Comparison of ENCODE assay signal across 8 cellular contexts in the genomic region with DNA sequence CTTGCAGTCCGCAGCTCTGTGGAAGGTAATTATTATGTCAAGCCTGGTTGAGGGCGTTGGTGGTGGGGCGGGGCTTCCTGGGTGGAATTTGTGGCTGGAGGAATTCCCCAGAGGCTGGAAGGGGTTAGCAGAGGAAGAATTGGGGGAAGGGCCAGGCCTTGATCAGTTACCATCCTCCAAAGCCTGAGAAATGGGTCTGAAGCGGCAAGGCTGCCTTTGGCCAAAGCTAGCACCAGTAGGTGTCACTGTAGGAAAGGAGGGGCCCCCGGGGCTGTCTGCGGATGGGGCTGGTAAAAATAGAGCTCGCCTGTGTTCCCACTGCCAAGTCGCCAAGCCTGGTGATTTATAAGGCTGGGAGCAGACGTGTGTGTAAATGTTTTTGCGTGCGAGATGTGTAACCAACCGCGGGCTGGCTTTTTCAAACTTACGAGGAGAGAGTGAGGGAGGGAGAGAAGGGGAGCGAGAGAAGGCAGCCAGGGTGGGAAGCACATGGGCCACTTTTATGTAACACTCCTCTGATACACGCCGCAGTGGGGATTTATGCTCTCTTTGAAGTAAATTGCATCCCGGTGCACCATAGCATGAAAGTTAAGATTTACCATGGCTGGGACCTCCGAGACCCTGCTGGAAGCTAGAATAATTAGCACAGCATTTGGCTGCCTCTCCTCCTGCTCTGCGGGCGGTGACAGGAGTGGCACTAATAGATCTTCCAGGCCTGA.
DNase-seq lines count a peak whose midpoint lies in the region; ATAC-seq and TF ChIP-seq lines count a peak whose summit lies in the region.

No MANE protein-coding gene starts in this region.

- no peaks in the 10 kb centered on the region for H3K36me3 ChIP-seq in MG63
- no peaks in the 10 kb centered on the region for H3K36me3 ChIP-seq in WERI-Rb-1
- no peaks in the 10 kb centered on the region for H3K36me3 ChIP-seq in breast epithelium

- H3K9me3 ChIP-seq in MG63 (no peaks in the 10 kb centered on the region), WERI-Rb-1 (ENCODE audit: severe bottlenecking) (no peaks in the 10 kb centered on the region), breast epithelium (peaks cover 0 to 8% of the 10 kb centered on the region in 2 donors)

- DNase-seq in GDM1 (lab: John Stamatoyannopoulos, UW) (peak; percentile 69), MG63 (peak; percentile 77), WERI-Rb-1 (peak; percentile 68), breast epithelium (ENCODE audit: low spot score in 2 of 2) (peak; percentile 48 to 57), iris pigment epithelial cell (ENCODE audit: low read depth) (peak; percentile 74)
- peak; percentile 18 to 29 for DNase-seq in stimulated activated CD4-positive, alpha-beta T cell treated with anti-CD3 and anti-CD28 coated beads, Interleukin-15, amount 100 ng/mL, for 1 hour (ENCODE audit: low read depth in 1 of 2, low spot score in 1 of 2)

- TF ChIP-seq POLR2A in breast epithelium (IDR thresholded peaks at IDR 0.05): no peak

- H3K27ac ChIP-seq in WERI-Rb-1 (peak overlapping the region; percentile 42), breast epithelium (no peak overlapping the region)

- H3K4me1 ChIP-seq in breast epithelium: peaks cover 0 to 5% of the 10 kb centered on the region in 2 donors

- ATAC-seq in GM21526 (IDR thresholded peaks at IDR 0.05; ENCODE audit: low FRiP score, unreplicated experiment) (no peak), HG03196 (IDR thresholded peaks at IDR 0.05; ENCODE audit: unreplicated experiment) (no peak)

- no peak overlapping the region for H3K4me3 ChIP-seq in MG63
- H3K4me3 ChIP-seq in WERI-Rb-1 (ENCODE audit: low read depth, low read length): no peak overlapping the region
- no peak overlapping the region for H3K4me3 ChIP-seq in breast epithelium

- peak; percentile 63 for TF ChIP-seq CTCF in WERI-Rb-1 (IDR thresholded peaks at IDR 0.05; ENCODE audit: low read depth, low read length)
- TF ChIP-seq CTCF in breast epithelium (IDR thresholded peaks at IDR 0.05): no peak

- H3K27me3 ChIP-seq in MG63: no peaks in the 10 kb centered on the region
- H3K27me3 ChIP-seq in WERI-Rb-1 (ENCODE audit: insufficient read depth, low read depth, severe bottlenecking): no peaks in the 10 kb centered on the region
- H3K27me3 ChIP-seq in breast epithelium: peaks cover 0 to 70% of the 10 kb centered on the region in 2 donors

- intact Hi-C loops in breast epithelium (cut with DNase I; ENCODE audit: low total_unique reads): no loop called here

Comparison
In these comparisons a context has a peak if more than half of its experiments do, and no peak if none do; other contexts are left out.
1. DNase-seq: peak in every context shown above with its lines; median percentile 77 in MG63; 74 in iris pigment epithelial cell; 69 in GDM1; 68 in WERI-Rb-1; 52 in breast epithelium; 24 in stimulated activated CD4-positive, alpha-beta T cell treated with anti-CD3 and anti-CD28 coated beads, Interleukin-15, amount 100 ng/mL, for 1 hour.